ENCODE assay signal across 1 cellular context in the genomic region with DNA sequence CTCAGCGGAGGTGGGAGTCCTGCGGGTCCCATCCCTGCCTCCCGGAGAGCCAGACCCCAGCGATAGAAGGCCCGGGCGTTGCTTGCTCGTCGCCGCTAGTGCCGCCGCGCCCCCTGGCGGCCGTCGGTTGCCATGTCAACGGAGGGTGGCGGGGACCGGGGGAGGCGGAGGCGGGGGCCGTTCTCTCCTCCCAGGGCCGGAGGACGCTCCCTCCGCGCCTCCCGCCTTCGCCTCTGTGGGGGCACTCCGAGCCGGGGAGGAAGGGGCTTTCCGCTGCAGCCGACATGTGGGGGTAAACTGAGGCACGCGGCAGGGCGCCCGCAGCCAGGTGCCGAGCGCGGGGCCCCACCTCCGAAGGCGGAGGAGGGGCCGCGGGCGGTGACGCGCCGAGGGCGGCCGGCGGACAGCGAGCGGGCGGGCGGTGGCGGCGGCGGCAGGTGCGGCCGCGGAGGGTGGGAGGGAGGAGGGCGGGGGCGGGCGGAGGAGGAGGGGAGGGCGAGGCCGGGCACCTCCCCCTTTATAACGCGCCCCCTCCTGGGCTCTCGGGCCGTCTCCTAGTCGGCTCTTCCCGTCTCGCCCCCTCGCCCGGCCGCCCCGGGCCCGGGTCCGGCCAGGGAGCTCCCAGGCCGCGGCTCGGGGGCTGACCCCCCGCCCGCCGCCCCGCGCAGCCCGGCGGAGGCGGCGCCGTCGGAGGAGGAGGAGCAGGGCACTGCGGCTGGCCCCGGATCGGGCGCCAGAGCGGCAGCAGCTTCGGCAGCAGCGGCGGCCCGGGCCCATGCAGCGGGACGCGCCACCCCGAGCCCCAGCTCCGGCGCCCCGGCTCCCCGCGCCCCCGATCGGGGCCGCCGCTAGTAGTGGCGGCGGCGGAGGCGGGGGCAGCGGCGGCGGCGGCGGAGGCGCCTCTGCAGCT.
TF ChIP-seq lines count a peak whose summit lies in the region.

No MANE protein-coding gene starts in this region.

TF ChIP-seq in HEK293, 187 proteins besides CTCF, POLR2A, EP300 and RAD21 (continued from another document and continues in another):
- TF ChIP-seq, protein P1, sequence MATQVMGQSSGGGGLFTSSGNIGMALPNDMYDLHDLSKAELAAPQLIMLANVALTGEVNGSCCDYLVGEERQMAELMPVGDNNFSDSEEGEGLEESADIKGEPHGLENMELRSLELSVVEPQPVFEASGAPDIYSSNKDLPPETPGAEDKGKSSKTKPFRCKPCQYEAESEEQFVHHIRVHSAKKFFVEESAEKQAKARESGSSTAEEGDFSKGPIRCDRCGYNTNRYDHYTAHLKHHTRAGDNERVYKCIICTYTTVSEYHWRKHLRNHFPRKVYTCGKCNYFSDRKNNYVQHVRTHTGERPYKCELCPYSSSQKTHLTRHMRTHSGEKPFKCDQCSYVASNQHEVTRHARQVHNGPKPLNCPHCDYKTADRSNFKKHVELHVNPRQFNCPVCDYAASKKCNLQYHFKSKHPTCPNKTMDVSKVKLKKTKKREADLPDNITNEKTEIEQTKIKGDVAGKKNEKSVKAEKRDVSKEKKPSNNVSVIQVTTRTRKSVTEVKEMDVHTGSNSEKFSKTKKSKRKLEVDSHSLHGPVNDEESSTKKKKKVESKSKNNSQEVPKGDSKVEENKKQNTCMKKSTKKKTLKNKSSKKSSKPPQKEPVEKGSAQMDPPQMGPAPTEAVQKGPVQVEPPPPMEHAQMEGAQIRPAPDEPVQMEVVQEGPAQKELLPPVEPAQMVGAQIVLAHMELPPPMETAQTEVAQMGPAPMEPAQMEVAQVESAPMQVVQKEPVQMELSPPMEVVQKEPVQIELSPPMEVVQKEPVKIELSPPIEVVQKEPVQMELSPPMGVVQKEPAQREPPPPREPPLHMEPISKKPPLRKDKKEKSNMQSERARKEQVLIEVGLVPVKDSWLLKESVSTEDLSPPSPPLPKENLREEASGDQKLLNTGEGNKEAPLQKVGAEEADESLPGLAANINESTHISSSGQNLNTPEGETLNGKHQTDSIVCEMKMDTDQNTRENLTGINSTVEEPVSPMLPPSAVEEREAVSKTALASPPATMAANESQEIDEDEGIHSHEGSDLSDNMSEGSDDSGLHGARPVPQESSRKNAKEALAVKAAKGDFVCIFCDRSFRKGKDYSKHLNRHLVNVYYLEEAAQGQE (tag by site-specific recombination; IDR thresholded peaks at IDR 0.05) = no peak
- TF ChIP-seq ZNF23 (tag by site-specific recombination; IDR thresholded peaks at IDR 0.05; ENCODE audit: borderline replicate concordance) (no peak), ZNF658 (tag by site-specific recombination; IDR thresholded peaks at IDR 0.05) (no peak), MYNN (tag by site-specific recombination; IDR thresholded peaks at IDR 0.05; ENCODE audit: borderline replicate concordance) (no peak), ZNF791 (tag by site-specific recombination; IDR thresholded peaks at IDR 0.05) (no peak), ZNF157 (tag by site-specific recombination; IDR thresholded peaks at IDR 0.05) (no peak), GLIS2 (tag by site-specific recombination; IDR thresholded peaks at IDR 0.05) (peak; percentile 67), ZNF837 (tag by site-specific recombination; IDR thresholded peaks at IDR 0.05) (no peak), GFI1B (tag by site-specific recombination; IDR thresholded peaks at IDR 0.05) (no peak), ZNF610 (tag by site-specific recombination; IDR thresholded peaks at IDR 0.05; ENCODE audit: borderline replicate concordance) (no peak), ZNF169 (tag by site-specific recombination; IDR thresholded peaks at IDR 0.05) (no peak), YY1 (tag by site-specific recombination; IDR thresholded peaks at IDR 0.05) (no peak), ZNF560 (tag by site-specific recombination; IDR thresholded peaks at IDR 0.05; ENCODE audit: borderline replicate concordance) (no peak), ZBTB8A (tag by site-specific recombination; IDR thresholded peaks at IDR 0.05) (peak; percentile 53; the same call in 1 of the 2 replicates), ZFP37 (tag by site-specific recombination; IDR thresholded peaks at IDR 0.05) (no peak), ZSCAN16 (tag by site-specific recombination; IDR thresholded peaks at IDR 0.05) (no peak), SP2 (tag by site-specific recombination; IDR thresholded peaks at IDR 0.05) (peak; percentile 44), ZFP41 (tag by site-specific recombination; IDR thresholded peaks at IDR 0.05; ENCODE audit: borderline replicate concordance) (no peak), ZNF175 (tag by site-specific recombination; IDR thresholded peaks at IDR 0.05) (no peak), ZNF274 (IDR thresholded peaks at IDR 0.05; ENCODE audit: low read length) (no peak), ZNF274 (tag by site-specific recombination; IDR thresholded peaks at IDR 0.05; ENCODE audit: borderline replicate concordance) (no peak), ZBTB7A (tag by site-specific recombination; IDR thresholded peaks at IDR 0.05; ENCODE audit: low read depth) (no peak), ZNF664 (tag by site-specific recombination; IDR thresholded peaks at IDR 0.05) (no peak), RBAK (tag by site-specific recombination; IDR thresholded peaks at IDR 0.05) (no peak), ZNF660 (tag by site-specific recombination; IDR thresholded peaks at IDR 0.05) (0 out of 2 replicates have a peak, but pooled peaks have one; percentile 19), ZNF785 (tag by site-specific recombination; IDR thresholded peaks at IDR 0.05) (no peak), MEIS1 (CRISPR knock-in tag; IDR thresholded peaks at IDR 0.05; ENCODE audit: borderline replicate concordance) (no peak), ZBTB48 (tag by site-specific recombination; IDR thresholded peaks at IDR 0.05) (0 out of 2 replicates have a peak, but pooled peaks have one; percentile 16), OSR2 (tag by site-specific recombination; IDR thresholded peaks at IDR 0.05) (no peak), ZNF600 (tag by site-specific recombination; IDR thresholded peaks at IDR 0.05) (0 out of 2 replicates have a peak, but pooled peaks have one; percentile 25), ZNF394 (tag by site-specific recombination; IDR thresholded peaks at IDR 0.05; ENCODE audit: borderline replicate concordance) (peak; percentile 31; the same call in 1 of the 2 replicates), ZNF2 (tag by site-specific recombination; IDR thresholded peaks at IDR 0.05) (peak; percentile 80)
- TF ChIP-seq, protein P2, sequence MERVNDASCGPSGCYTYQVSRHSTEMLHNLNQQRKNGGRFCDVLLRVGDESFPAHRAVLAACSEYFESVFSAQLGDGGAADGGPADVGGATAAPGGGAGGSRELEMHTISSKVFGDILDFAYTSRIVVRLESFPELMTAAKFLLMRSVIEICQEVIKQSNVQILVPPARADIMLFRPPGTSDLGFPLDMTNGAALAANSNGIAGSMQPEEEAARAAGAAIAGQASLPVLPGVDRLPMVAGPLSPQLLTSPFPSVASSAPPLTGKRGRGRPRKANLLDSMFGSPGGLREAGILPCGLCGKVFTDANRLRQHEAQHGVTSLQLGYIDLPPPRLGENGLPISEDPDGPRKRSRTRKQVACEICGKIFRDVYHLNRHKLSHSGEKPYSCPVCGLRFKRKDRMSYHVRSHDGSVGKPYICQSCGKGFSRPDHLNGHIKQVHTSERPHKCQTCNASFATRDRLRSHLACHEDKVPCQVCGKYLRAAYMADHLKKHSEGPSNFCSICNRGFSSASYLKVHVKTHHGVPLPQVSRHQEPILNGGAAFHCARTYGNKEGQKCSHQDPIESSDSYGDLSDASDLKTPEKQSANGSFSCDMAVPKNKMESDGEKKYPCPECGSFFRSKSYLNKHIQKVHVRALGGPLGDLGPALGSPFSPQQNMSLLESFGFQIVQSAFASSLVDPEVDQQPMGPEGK (tag by site-specific recombination; IDR thresholded peaks at IDR 0.05) = peak; percentile 93
- TF ChIP-seq, protein P3, sequence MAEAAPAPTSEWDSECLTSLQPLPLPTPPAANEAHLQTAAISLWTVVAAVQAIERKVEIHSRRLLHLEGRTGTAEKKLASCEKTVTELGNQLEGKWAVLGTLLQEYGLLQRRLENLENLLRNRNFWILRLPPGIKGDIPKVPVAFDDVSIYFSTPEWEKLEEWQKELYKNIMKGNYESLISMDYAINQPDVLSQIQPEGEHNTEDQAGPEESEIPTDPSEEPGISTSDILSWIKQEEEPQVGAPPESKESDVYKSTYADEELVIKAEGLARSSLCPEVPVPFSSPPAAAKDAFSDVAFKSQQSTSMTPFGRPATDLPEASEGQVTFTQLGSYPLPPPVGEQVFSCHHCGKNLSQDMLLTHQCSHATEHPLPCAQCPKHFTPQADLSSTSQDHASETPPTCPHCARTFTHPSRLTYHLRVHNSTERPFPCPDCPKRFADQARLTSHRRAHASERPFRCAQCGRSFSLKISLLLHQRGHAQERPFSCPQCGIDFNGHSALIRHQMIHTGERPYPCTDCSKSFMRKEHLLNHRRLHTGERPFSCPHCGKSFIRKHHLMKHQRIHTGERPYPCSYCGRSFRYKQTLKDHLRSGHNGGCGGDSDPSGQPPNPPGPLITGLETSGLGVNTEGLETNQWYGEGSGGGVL (tag by site-specific recombination; IDR thresholded peaks at IDR 0.05) = peak; percentile 74
- TF ChIP-seq, protein P4, sequence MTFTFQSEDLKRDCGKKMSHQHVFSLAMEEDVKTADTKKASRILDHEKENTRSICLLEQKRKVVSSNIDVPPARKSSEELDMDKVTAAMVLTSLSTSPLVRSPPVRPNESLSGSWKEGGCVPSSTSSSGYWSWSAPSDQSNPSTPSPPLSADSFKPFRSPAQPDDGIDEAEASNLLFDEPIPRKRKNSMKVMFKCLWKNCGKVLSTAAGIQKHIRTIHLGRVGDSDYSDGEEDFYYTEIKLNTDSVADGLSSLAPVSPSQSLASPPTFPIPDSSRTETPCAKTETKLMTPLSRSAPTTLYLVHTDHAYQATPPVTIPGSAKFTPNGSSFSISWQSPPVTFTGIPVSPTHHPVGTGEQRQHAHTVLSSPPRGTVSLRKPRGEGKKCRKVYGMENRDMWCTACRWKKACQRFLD (tag by site-specific recombination; IDR thresholded peaks at IDR 0.05) = no peak
- TF ChIP-seq, protein P5, sequence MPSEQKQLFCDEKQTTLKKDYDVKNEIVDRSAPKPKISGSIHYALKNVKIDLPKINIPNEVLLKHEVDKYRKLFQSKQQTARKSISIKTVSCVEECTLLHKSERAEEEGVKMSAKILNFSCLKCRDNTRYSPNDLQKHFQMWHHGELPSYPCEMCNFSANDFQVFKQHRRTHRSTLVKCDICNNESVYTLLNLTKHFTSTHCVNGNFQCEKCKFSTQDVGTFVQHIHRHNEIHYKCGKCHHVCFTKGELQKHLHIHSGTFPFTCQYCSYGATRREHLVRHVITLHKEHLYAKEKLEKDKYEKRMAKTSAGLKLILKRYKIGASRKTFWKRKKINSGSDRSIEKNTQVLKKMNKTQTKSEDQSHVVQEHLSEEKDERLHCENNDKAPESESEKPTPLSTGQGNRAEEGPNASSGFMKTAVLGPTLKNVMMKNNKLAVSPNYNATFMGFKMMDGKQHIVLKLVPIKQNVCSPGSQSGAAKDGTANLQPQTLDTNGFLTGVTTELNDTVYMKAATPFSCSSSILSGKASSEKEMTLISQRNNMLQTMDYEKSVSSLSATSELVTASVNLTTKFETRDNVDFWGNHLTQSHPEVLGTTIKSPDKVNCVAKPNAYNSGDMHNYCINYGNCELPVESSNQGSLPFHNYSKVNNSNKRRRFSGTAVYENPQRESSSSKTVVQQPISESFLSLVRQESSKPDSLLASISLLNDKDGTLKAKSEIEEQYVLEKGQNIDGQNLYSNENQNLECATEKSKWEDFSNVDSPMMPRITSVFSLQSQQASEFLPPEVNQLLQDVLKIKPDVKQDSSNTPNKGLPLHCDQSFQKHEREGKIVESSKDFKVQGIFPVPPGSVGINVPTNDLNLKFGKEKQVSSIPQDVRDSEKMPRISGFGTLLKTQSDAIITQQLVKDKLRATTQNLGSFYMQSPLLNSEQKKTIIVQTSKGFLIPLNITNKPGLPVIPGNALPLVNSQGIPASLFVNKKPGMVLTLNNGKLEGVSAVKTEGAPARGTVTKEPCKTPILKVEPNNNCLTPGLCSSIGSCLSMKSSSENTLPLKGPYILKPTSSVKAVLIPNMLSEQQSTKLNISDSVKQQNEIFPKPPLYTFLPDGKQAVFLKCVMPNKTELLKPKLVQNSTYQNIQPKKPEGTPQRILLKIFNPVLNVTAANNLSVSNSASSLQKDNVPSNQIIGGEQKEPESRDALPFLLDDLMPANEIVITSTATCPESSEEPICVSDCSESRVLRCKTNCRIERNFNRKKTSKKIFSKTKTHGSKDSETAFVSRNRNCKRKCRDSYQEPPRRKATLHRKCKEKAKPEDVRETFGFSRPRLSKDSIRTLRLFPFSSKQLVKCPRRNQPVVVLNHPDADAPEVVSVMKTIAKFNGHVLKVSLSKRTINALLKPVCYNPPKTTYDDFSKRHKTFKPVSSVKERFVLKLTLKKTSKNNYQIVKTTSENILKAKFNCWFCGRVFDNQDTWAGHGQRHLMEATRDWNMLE (tag by site-specific recombination; conservative IDR thresholded peaks at IDR 0.05; ENCODE audit: low read depth) = no peak
- TF ChIP-seq, protein P6, sequence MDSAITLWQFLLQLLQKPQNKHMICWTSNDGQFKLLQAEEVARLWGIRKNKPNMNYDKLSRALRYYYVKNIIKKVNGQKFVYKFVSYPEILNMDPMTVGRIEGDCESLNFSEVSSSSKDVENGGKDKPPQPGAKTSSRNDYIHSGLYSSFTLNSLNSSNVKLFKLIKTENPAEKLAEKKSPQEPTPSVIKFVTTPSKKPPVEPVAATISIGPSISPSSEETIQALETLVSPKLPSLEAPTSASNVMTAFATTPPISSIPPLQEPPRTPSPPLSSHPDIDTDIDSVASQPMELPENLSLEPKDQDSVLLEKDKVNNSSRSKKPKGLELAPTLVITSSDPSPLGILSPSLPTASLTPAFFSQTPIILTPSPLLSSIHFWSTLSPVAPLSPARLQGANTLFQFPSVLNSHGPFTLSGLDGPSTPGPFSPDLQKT (IDR thresholded peaks at IDR 0.05; ENCODE audit: borderline replicate concordance, low read depth, low read length) = no peak
- TF ChIP-seq, protein P7, sequence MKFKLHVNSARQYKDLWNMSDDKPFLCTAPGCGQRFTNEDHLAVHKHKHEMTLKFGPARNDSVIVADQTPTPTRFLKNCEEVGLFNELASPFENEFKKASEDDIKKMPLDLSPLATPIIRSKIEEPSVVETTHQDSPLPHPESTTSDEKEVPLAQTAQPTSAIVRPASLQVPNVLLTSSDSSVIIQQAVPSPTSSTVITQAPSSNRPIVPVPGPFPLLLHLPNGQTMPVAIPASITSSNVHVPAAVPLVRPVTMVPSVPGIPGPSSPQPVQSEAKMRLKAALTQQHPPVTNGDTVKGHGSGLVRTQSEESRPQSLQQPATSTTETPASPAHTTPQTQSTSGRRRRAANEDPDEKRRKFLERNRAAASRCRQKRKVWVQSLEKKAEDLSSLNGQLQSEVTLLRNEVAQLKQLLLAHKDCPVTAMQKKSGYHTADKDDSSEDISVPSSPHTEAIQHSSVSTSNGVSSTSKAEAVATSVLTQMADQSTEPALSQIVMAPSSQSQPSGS (tag by site-specific recombination; IDR thresholded peaks at IDR 0.05; ENCODE audit: low read depth) = no peak
